In genomic region chr1:175319112-175319911, GRCh38 we compare ENCODE assay signal across 8 cellular contexts.
DNase-seq lines count a peak whose midpoint lies in the region; ATAC-seq and TF ChIP-seq lines count a peak whose summit lies in the region.

No MANE protein-coding gene starts in this region.

- no peaks in the 10 kb centered on the region for H3K27me3 Mint-ChIP-seq in activated CD8-positive, alpha-beta T cell treated with anti-CD3 and anti-CD28 coated beads for 36 hours
- peaks cover 2 to 27% of the 10 kb centered on the region in 2 donors for H3K27me3 Mint-ChIP-seq in effector memory CD8-positive, alpha-beta T cell

- intact Hi-C loops in activated CD8-positive, alpha-beta T cell treated with anti-CD3 and anti-CD28 coated beads for 36 hours (cut with micrococcal nuclease) = loop anchor here (1.0 kb wide), 1 partner anchor 167 kb away; no protein-coding TSS in a partner anchor

- H3K36me3 Mint-ChIP-seq in activated CD8-positive, alpha-beta T cell treated with anti-CD3 and anti-CD28 coated beads for 36 hours (ENCODE audit: low read depth) = no peaks in the 10 kb centered on the region
- H3K36me3 Mint-ChIP-seq in effector memory CD8-positive, alpha-beta T cell (ENCODE audit: insufficient read depth) = no peaks in the 10 kb centered on the region

- no peak overlapping the region for H2BK5ac ChIP-seq in mesendoderm (ENCODE audit: low read length)

- H4K8ac ChIP-seq in mesendoderm (ENCODE audit: low read depth, low read length) = no peak overlapping the region

- peaks cover 15% of the 10 kb centered on the region for H3K4me1 Mint-ChIP-seq in activated CD8-positive, alpha-beta T cell treated with anti-CD3 and anti-CD28 coated beads for 36 hours (ENCODE audit: low read depth)
- H3K4me1 Mint-ChIP-seq in effector memory CD8-positive, alpha-beta T cell (ENCODE audit: low read depth in 2 of 2) = peaks cover 5 to 6% of the 10 kb centered on the region in 2 donors

- peak; percentile 66 for ATAC-seq in HG03159 (IDR thresholded peaks at IDR 0.05; ENCODE audit: unreplicated experiment)
- ATAC-seq in activated CD8-positive, alpha-beta T cell treated with anti-CD3 and anti-CD28 coated beads for 36 hours = peak; percentile 90
- ATAC-seq in effector memory CD8-positive, alpha-beta T cell (replicated peaks) = peak; percentile 81

- no CpG with 5 or more reads among the region's 6 CpGs for WGBS in mesendoderm (ENCODE audit: extremely low coverage, insufficient coverage, low lambda C conversion rate)

- H3K4me3 ChIP-seq in mesendoderm (ENCODE audit: low read length) = no peak overlapping the region

- CTCF ChIA-PET in activated CD8-positive, alpha-beta T cell treated with anti-CD3 and anti-CD28 coated beads for 36 hours (lab: Charles Lee) = interaction anchor here (0.8 to 11.6 kb wide), 26 partner anchors 9 to 290 kb away, joined by 3 to 408 read pairs (median 6); partner anchors contain the start of gene KIAA0040

- no peak overlapping the region for H3K18ac ChIP-seq in mesendoderm (ENCODE audit: low read length)

- H3K56ac ChIP-seq in mesendoderm (ENCODE audit: low read length) = no peak overlapping the region

- H3K79me1 ChIP-seq in mesendoderm (ENCODE audit: low read length) = no peaks in the 10 kb centered on the region

- H3K4ac ChIP-seq in mesendoderm (ENCODE audit: low read depth, low read length) = no peak overlapping the region

- no peaks in the 10 kb centered on the region for H3K27me3 ChIP-seq in mesendoderm (ENCODE audit: insufficient read depth, low read length, poor library complexity)

- H2BK120ac ChIP-seq in mesendoderm (ENCODE audit: low read depth, low read length) = no peak overlapping the region

- H3K4me2 ChIP-seq in mesendoderm (ENCODE audit: low read length) = no peak overlapping the region

- DNase-seq in SIG-M5 treated with dmso at 0.1 percent for 504 hours (lab: John Stamatoyannopoulos, UW; ENCODE audit: unreplicated experiment) (peak; percentile 75), SIG-M5 (lab: John Stamatoyannopoulos, UW) (no peak), NCI-H526 treated with DMSO at 0.1 percent for 48 hours (lab: John Stamatoyannopoulos, UW) (peak; percentile 80), mesendoderm (peak; percentile 78)
- DNase-seq in activated CD8-positive, alpha-beta T cell treated with anti-CD3 and anti-CD28 coated beads for 36 hours = peak; percentile 76
- peak; percentile 61 to 66 (median 66) for DNase-seq in effector memory CD8-positive, alpha-beta T cell
- peak; percentile 11 to 46 for DNase-seq in stimulated activated CD8-positive, alpha-beta memory T cell treated with anti-CD3 and anti-CD28 coated beads, Interleukin-15, amount 100 ng/mL, for 4 hours (ENCODE audit: low read depth in 2 of 2)

- no peak overlapping the region for H2AK5ac ChIP-seq in mesendoderm (ENCODE audit: low read length)

- no peak overlapping the region for H3K9ac ChIP-seq in mesendoderm (ENCODE audit: low read length)

- H3K4me1 ChIP-seq in mesendoderm (ENCODE audit: control insufficient read depth, low read depth, low read length) = no peaks in the 10 kb centered on the region

- no peak overlapping the region for H3K27ac Mint-ChIP-seq in activated CD8-positive, alpha-beta T cell treated with anti-CD3 and anti-CD28 coated beads for 36 hours
- H3K27ac Mint-ChIP-seq in effector memory CD8-positive, alpha-beta T cell = peak overlapping the region in 1 of 2 donors; percentile 63

- no peak overlapping the region for H3K23ac ChIP-seq in mesendoderm (ENCODE audit: low read length)

- no peak overlapping the region for H4K5ac ChIP-seq in mesendoderm (ENCODE audit: low read length)

- no peaks in the 10 kb centered on the region for H3K79me2 ChIP-seq in mesendoderm (ENCODE audit: control insufficient read depth, insufficient read depth, low read length)

- no peak overlapping the region for H3K27ac ChIP-seq in mesendoderm (ENCODE audit: low read depth, low read length)

- no peak overlapping the region for H3K4me3 Mint-ChIP-seq in activated CD8-positive, alpha-beta T cell treated with anti-CD3 and anti-CD28 coated beads for 36 hours
- no peak overlapping the region for H3K4me3 Mint-ChIP-seq in effector memory CD8-positive, alpha-beta T cell

- POLR2A ChIA-PET in activated CD8-positive, alpha-beta T cell treated with anti-CD3 and anti-CD28 coated beads for 36 hours (lab: Charles Lee) = no interaction called here

- no peak overlapping the region for H2BK15ac ChIP-seq in mesendoderm (replicated peaks; ENCODE audit: low read depth)

- no peaks in the 10 kb centered on the region for H3K36me3 ChIP-seq in mesendoderm (ENCODE audit: control insufficient read depth, insufficient read depth, low read length)

- peak; percentile 76 for TF ChIP-seq CTCF in activated CD8-positive, alpha-beta T cell treated with anti-CD3 and anti-CD28 coated beads for 36 hours (IDR thresholded peaks at IDR 0.05)

- H3K9me3 Mint-ChIP-seq in activated CD8-positive, alpha-beta T cell treated with anti-CD3 and anti-CD28 coated beads for 36 hours = no peaks in the 10 kb centered on the region
- H3K9me3 Mint-ChIP-seq in effector memory CD8-positive, alpha-beta T cell = no peaks in the 10 kb centered on the region
